1 cellular context compared by ENCODE assay signal in the genomic region with DNA sequence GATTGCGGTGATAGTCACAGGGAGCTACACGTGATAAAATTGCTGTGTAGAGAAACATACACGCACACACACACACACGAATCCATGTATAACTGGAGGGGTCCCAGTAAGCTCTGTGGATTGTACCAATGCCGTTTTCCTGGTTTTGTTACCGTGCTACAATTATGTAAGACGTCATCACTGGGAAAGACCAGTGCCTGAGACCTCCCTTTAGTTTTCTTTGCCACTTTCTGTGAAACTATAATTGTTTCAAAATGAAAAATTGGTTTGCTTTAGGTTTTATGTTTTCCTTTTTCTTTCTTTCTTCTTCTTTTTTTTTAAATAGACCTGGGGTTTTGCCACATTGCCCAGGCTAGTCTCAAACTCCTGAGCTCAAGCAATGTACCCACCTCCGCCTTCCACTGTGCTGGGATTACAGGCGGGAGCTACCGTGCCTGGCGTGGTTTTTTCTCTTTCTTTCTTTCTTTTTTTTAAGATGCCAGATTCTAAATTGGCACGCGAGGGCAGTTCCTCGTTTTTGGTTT.
TF ChIP-seq lines count a peak whose summit lies in the region.

No MANE protein-coding gene starts in this region.

TF ChIP-seq in IMR-90, 13 proteins besides CTCF, POLR2A, EP300 and RAD21:
- TF ChIP-seq CHD1 (IDR thresholded peaks at IDR 0.05; ENCODE audit: low read depth, low read length): no peak
- TF ChIP-seq NFE2L2 (IDR thresholded peaks at IDR 0.05; ENCODE audit: low read depth, low read length): no peak
- TF ChIP-seq, protein P1, sequence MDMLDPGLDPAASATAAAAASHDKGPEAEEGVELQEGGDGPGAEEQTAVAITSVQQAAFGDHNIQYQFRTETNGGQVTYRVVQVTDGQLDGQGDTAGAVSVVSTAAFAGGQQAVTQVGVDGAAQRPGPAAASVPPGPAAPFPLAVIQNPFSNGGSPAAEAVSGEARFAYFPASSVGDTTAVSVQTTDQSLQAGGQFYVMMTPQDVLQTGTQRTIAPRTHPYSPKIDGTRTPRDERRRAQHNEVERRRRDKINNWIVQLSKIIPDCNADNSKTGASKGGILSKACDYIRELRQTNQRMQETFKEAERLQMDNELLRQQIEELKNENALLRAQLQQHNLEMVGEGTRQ (IDR thresholded peaks at IDR 0.05; ENCODE audit: low read depth, low read length): no peak
- no peak for TF ChIP-seq MAZ (IDR thresholded peaks at IDR 0.05; ENCODE audit: borderline replicate concordance, low read depth, low read length)
- TF ChIP-seq CEBPB (IDR thresholded peaks at IDR 0.05; ENCODE audit: low read depth, low read length): no peak
- TF ChIP-seq, protein P2, sequence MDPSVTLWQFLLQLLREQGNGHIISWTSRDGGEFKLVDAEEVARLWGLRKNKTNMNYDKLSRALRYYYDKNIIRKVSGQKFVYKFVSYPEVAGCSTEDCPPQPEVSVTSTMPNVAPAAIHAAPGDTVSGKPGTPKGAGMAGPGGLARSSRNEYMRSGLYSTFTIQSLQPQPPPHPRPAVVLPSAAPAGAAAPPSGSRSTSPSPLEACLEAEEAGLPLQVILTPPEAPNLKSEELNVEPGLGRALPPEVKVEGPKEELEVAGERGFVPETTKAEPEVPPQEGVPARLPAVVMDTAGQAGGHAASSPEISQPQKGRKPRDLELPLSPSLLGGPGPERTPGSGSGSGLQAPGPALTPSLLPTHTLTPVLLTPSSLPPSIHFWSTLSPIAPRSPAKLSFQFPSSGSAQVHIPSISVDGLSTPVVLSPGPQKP (IDR thresholded peaks at IDR 0.05; ENCODE audit: borderline replicate concordance, low read depth, low read length): no peak
- TF ChIP-seq MAFK (IDR thresholded peaks at IDR 0.05; ENCODE audit: low read depth, low read length): no peak
- no peak for TF ChIP-seq FOS (IDR thresholded peaks at IDR 0.05; ENCODE audit: low read depth, low read length)
- TF ChIP-seq BHLHE40 (IDR thresholded peaks at IDR 0.05; ENCODE audit: low read depth, low read length): no peak
